ENCODE assay signal across 16 cellular contexts in genomic region chr21:45256912-45257672, GRCh38. TPM values are rescaled to one million over a fixed set of nuclear protein-coding genes. Genes with fewer than 3 reads are reported as not detected.
DNase-seq lines count a peak whose midpoint lies in the region; ATAC-seq and TF ChIP-seq lines count a peak whose summit lies in the region.
"Had no signal": no experiment of that assay in that cellular context is flagged by ENCODE, and none has a peak within 500 bp of the region (broad histone marks: within the 10 kb centered on the region; RNA-seq: fewer than 3 reads in every experiment).

No MANE protein-coding gene starts in this region.

- peaks cover 5% of the 10 kb centered on the region for H3K4me1 Mint-ChIP-seq in activated naive CD8-positive, alpha-beta T cell treated with anti-CD3 and anti-CD28 coated beads, Interleukin-2, amount 50 U/mL, for 24 hours
- peaks cover 8% of the 10 kb centered on the region for H3K4me1 Mint-ChIP-seq in HFFc6 (ENCODE audit: low read depth)

- H3K36me3 ChIP-seq in left ventricle myocardium inferior: peaks cover 3% of the 10 kb centered on the region
- H3K36me3 ChIP-seq: Peyer's patch, prostate gland had no signal

- H3K27me3 Mint-ChIP-seq in activated naive CD8-positive, alpha-beta T cell treated with anti-CD3 and anti-CD28 coated beads, Interleukin-2, amount 50 U/mL, for 24 hours: peaks cover 12% of the 10 kb centered on the region
- peaks cover 17% of the 10 kb centered on the region for H3K27me3 Mint-ChIP-seq in HFFc6 (ENCODE audit: insufficient read depth)

- no peak for DNase-seq in Right ventricle myocardium inferior (ENCODE audit: missing footprints)
- DNase-seq in left ventricle myocardium inferior: no peak
- DNase-seq in activated naive CD8-positive, alpha-beta T cell treated with anti-CD3 and anti-CD28 coated beads, Interleukin-2, amount 50 U/mL, for 24 hours: no peak
- DNase-seq in islet precursor cell: peak; percentile 60
- peak; percentile 38 for DNase-seq in ureter (ENCODE audit: low spot score)
- DNase-seq in HFFc6: no peak
- no peak for DNase-seq in H4 (ENCODE audit: low spot score)
- DNase-seq in NCI-H2196 treated with DMSO at 0.1 percent for 48 hours (lab: John Stamatoyannopoulos, UW; ENCODE audit: unreplicated experiment): no peak
- DNase-seq: activated naive CD4-positive, alpha-beta T cell; GM23248; KBM-7 had no signal

- H3K4me3 ChIP-seq in left ventricle myocardium inferior: no peak overlapping the region
- H3K4me3 ChIP-seq: GM23248, Peyer's patch, prostate gland, thoracic aorta had no signal

- intact Hi-C loops in Right ventricle myocardium inferior (cut with DNase I): no loop called here
- intact Hi-C loops in left ventricle myocardium inferior (cut with micrococcal nuclease): no loop called here

- H3K27ac ChIP-seq in left ventricle myocardium inferior (replicated peaks): no peak overlapping the region
- H3K27ac ChIP-seq: GM23248, Peyer's patch, prostate gland, thoracic aorta had no signal

- peaks cover 23% of the 10 kb centered on the region for H3K4me1 ChIP-seq in left ventricle myocardium inferior
- H3K4me1 ChIP-seq: Peyer's patch, prostate gland had no signal

- H3K9me3 ChIP-seq in left ventricle myocardium inferior (replicated peaks): no peaks in the 10 kb centered on the region
- H3K9me3 ChIP-seq: Peyer's patch, prostate gland, thoracic aorta had no signal

- no peak overlapping the region for H3K4me3 Mint-ChIP-seq in activated naive CD8-positive, alpha-beta T cell treated with anti-CD3 and anti-CD28 coated beads, Interleukin-2, amount 50 U/mL, for 24 hours
- H3K4me3 Mint-ChIP-seq in HFFc6: no peak overlapping the region
- H3K4me3 Mint-ChIP-seq: dendritic cell treated with granulocyte-macrophage colony-stimulating factor and Interleukin-4, amounts not matched to agents 40 ng/mL and 50 ng/mL, for 4 days; memory B cell had no signal

- no peaks in the 10 kb centered on the region for H3K36me3 Mint-ChIP-seq in activated naive CD8-positive, alpha-beta T cell treated with anti-CD3 and anti-CD28 coated beads, Interleukin-2, amount 50 U/mL, for 24 hours (ENCODE audit: low read depth)
- H3K36me3 Mint-ChIP-seq in HFFc6 (ENCODE audit: low read depth): no peaks in the 10 kb centered on the region

- no peak overlapping the region for H3K27ac Mint-ChIP-seq in activated naive CD8-positive, alpha-beta T cell treated with anti-CD3 and anti-CD28 coated beads, Interleukin-2, amount 50 U/mL, for 24 hours
- H3K27ac Mint-ChIP-seq in HFFc6: no peak overlapping the region
- H3K27ac Mint-ChIP-seq: dendritic cell treated with granulocyte-macrophage colony-stimulating factor and Interleukin-4, amounts not matched to agents 40 ng/mL and 50 ng/mL, for 4 days; memory B cell had no signal

- H3K27me3 ChIP-seq in left ventricle myocardium inferior (ENCODE audit: low read depth): peaks cover 58% of the 10 kb centered on the region
- H3K27me3 ChIP-seq: Peyer's patch had no signal

- H3K9me3 Mint-ChIP-seq in activated naive CD8-positive, alpha-beta T cell treated with anti-CD3 and anti-CD28 coated beads, Interleukin-2, amount 50 U/mL, for 24 hours: no peaks in the 10 kb centered on the region
- no peaks in the 10 kb centered on the region for H3K9me3 Mint-ChIP-seq in HFFc6
- H3K9me3 Mint-ChIP-seq: dendritic cell treated with granulocyte-macrophage colony-stimulating factor and Interleukin-4, amounts not matched to agents 40 ng/mL and 50 ng/mL, for 4 days; memory B cell had no signal

- ATAC-seq in Right ventricle myocardium inferior: peak; percentile 24
- ATAC-seq in activated naive CD8-positive, alpha-beta T cell treated with anti-CD3 and anti-CD28 coated beads, Interleukin-2, amount 50 U/mL, for 24 hours: peak; percentile 29

- no peak for TF ChIP-seq CTCF in left ventricle myocardium inferior (IDR thresholded peaks at IDR 0.05; ENCODE audit: borderline replicate concordance)
- TF ChIP-seq CTCF in HFFc6 (IDR thresholded peaks at IDR 0.05): no peak

RNA-seq across cellular contexts. Expression of gene POFUT2, which starts 30.6 kb away (rescaled TPM):
- total RNA-seq in Right ventricle myocardium inferior (16.9 TPM), left ventricle myocardium inferior (20.9 TPM), ureter (42.6 TPM)
- total RNA-seq in HFFc6 (2021; fragmentation: NEBNext Ultra II Directional; extraction: Animal tissue kit (Norgen Biotek cat#: 25700)): 100 to 1,000 TPM in 1 of 6 experiments, 10 to 100 TPM in 5; 78.2 to 112 (median 80.3) TPM
- total RNA-seq in H4 (2014; rRNA removed; shearing (Covaris generic)): 27.7 and 28.7 TPM in 2 replicates

Comparison
In these comparisons a context has a peak if more than half of its experiments do, and no peak if none do; other contexts are left out.
1. DNase-seq: peak in islet precursor cell (single experiment) and ureter (single experiment); none in Right ventricle myocardium inferior (single experiment), left ventricle myocardium inferior (single experiment), activated naive CD8-positive, alpha-beta T cell treated with anti-CD3 and anti-CD28 coated beads, Interleukin-2, amount 50 U/mL, for 24 hours (single experiment), HFFc6 (single experiment), H4 (single experiment) and NCI-H2196 treated with DMSO at 0.1 percent for 48 hours (single experiment).